ENCODE assay signal across 16 cellular contexts in the genomic region with DNA sequence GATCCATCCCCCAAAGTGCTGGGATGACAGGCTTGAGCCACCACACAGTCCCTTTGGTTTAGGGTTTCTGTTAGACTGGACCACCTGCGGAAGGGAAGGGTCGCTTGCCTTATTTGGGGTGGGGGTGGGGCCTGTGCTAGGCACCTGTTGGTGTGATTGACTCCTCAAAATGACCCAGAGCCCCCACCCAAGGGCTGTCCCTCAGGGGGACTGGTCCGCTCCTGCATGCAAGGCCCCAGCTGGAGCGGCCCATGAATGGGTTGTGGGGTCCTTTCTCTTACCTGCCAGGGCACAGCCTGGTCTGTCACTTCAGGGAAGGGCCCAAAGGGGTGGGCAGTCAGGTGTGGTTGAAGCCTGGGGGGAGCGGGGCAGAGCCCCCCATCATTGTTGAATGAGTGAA. TPM values are rescaled to one million over a fixed set of nuclear protein-coding genes. Genes with fewer than 3 reads are reported as not detected.
DNase-seq lines count a peak whose midpoint lies in the region; ATAC-seq, FAIRE-seq and TF ChIP-seq lines count a peak whose summit lies in the region.
"Had no signal": no experiment of that assay in that cellular context is flagged by ENCODE, and none has a peak within 500 bp of the region (broad histone marks: within the 10 kb centered on the region; RNA-seq: fewer than 3 reads in every experiment).

No MANE protein-coding gene starts in this region.

- no peak overlapping the region for H3K27ac ChIP-seq in CD4-positive, alpha-beta memory T cell (ENCODE audit: low read depth, low read length)
- no peak overlapping the region for H3K27ac ChIP-seq in GM23338 (ENCODE audit: low read depth)

- peaks cover 14% of the 10 kb centered on the region for H3K36me3 ChIP-seq in CD4-positive, alpha-beta memory T cell (ENCODE audit: insufficient read depth, low read length)
- peaks cover 5% of the 10 kb centered on the region for H3K36me3 ChIP-seq in GM23338 (ENCODE audit: insufficient read depth)

- no peak for ATAC-seq in GM23338
- no peak for ATAC-seq in naive thymus-derived CD8-positive, alpha-beta T cell
- ATAC-seq in GM19023 (IDR thresholded peaks at IDR 0.05; ENCODE audit: unreplicated experiment): no peak
- ATAC-seq in GM21423 (IDR thresholded peaks at IDR 0.05; ENCODE audit: unreplicated experiment): no peak

- no peaks in the 10 kb centered on the region for H3K9me3 Mint-ChIP-seq in CD4-positive, alpha-beta memory T cell
- no peaks in the 10 kb centered on the region; the same call in 2 of the 3 replicates for H3K9me3 Mint-ChIP-seq in GM23338
- H3K9me3 Mint-ChIP-seq in activated T-helper 2 cell treated with anti-CD3 and anti-CD28 coated beads, Interferon-gamma antibody, Interleukin-2, Interleukin-4, amounts not matched to agents 10 μg/mL and 5 μg/mL and 100 μg/mL, durations not matched to agents 14 hours and 24 hours and 36 hours: no peaks in the 10 kb centered on the region
- H3K9me3 Mint-ChIP-seq in naive thymus-derived CD8-positive, alpha-beta T cell: no peaks in the 10 kb centered on the region
- H3K9me3 Mint-ChIP-seq: CD14-positive monocyte had no signal

- peaks cover 20 to 47% (median 34%) of the 10 kb centered on the region in 4 donors for H3K4me1 Mint-ChIP-seq in CD4-positive, alpha-beta memory T cell
- peaks cover 31% of the 10 kb centered on the region for H3K4me1 Mint-ChIP-seq in GM23338
- H3K4me1 Mint-ChIP-seq in activated T-helper 2 cell treated with anti-CD3 and anti-CD28 coated beads, Interferon-gamma antibody, Interleukin-2, Interleukin-4, amounts not matched to agents 10 μg/mL and 5 μg/mL and 100 μg/mL, durations not matched to agents 14 hours and 24 hours and 36 hours (ENCODE audit: low read depth): peaks cover 53% of the 10 kb centered on the region
- peaks cover 23 to 40% (median 38%) of the 10 kb centered on the region in 4 donors for H3K4me1 Mint-ChIP-seq in naive thymus-derived CD8-positive, alpha-beta T cell

- H3K4me1 ChIP-seq in CD4-positive, alpha-beta memory T cell (ENCODE audit: insufficient read depth, low read length): peaks cover 31% of the 10 kb centered on the region
- peaks cover 7% of the 10 kb centered on the region for H3K4me1 ChIP-seq in GM23338 (ENCODE audit: insufficient read depth)

- peaks cover 11% of the 10 kb centered on the region; the same call in 1 of the 2 replicates for H3F3A ChIP-seq in GM23338 (replicated peaks; ENCODE audit: low read depth)

- intact Hi-C loops in CD4-positive, alpha-beta memory T cell (cut with micrococcal nuclease): loop anchor here (5.0 kb wide), 1 partner anchor 61 kb away; a partner anchor contains a TSS
- intact Hi-C loops in activated T-helper 2 cell treated with anti-CD3 and anti-CD28 coated beads, Interferon-gamma antibody, Interleukin-2, Interleukin-4, amounts not matched to agents 10 μg/mL and 5 μg/mL and 100 μg/mL, durations not matched to agents 14 hours and 24 hours and 36 hours (cut with micrococcal nuclease): no loop called here

- POLR2A ChIA-PET in CD4-positive, alpha-beta memory T cell (lab: Charles Lee; ENCODE audit: partially characterized antibody): no interaction called here
- POLR2A ChIA-PET in naive thymus-derived CD8-positive, alpha-beta T cell (lab: Charles Lee): interaction anchor here (0.6 to 1.6 kb wide), 3 partner anchors 11 to 1543 kb away, joined by 3 to 8 read pairs (median 5); a partner anchor contains a TSS

- H2AFZ ChIP-seq in GM23338: no peak overlapping the region

- no peaks in the 10 kb centered on the region for H3K9me2 ChIP-seq in GM23338 (ENCODE audit: insufficient read depth)

- no peaks in the 10 kb centered on the region for H4K20me1 ChIP-seq in GM23338 (replicated peaks; ENCODE audit: insufficient read depth)

- peak overlapping the region in 6 of 8 donors; percentile 52 to 91 (median 76) for H3K4me3 Mint-ChIP-seq in CD4-positive, alpha-beta memory T cell
- H3K4me3 Mint-ChIP-seq in GM23338: peak overlapping the region; percentile 62; the same call in 1 of the 3 replicates
- H3K4me3 Mint-ChIP-seq in activated T-helper 2 cell treated with anti-CD3 and anti-CD28 coated beads, Interferon-gamma antibody, Interleukin-2, Interleukin-4, amounts not matched to agents 10 μg/mL and 5 μg/mL and 100 μg/mL, durations not matched to agents 14 hours and 24 hours and 36 hours (ENCODE audit: low read depth): peak overlapping the region; percentile 66
- peak overlapping the region in 7 of 10 donors; percentile 64 to 89 (median 84) for H3K4me3 Mint-ChIP-seq in naive thymus-derived CD8-positive, alpha-beta T cell

- no peaks in the 10 kb centered on the region for H3K27me3 ChIP-seq in CD4-positive, alpha-beta memory T cell (ENCODE audit: insufficient read depth, low read length)
- no peaks in the 10 kb centered on the region for H3K27me3 ChIP-seq in GM23338 (ENCODE audit: insufficient read depth)
- H3K27me3 ChIP-seq: colonic mucosa had no signal

- peaks cover 9 to 22% of the 10 kb centered on the region in 2 donors for H3K36me3 Mint-ChIP-seq in CD4-positive, alpha-beta memory T cell
- H3K36me3 Mint-ChIP-seq in GM23338 (ENCODE audit: low read depth): peaks cover 22% of the 10 kb centered on the region
- H3K36me3 Mint-ChIP-seq in activated T-helper 2 cell treated with anti-CD3 and anti-CD28 coated beads, Interferon-gamma antibody, Interleukin-2, Interleukin-4, amounts not matched to agents 10 μg/mL and 5 μg/mL and 100 μg/mL, durations not matched to agents 14 hours and 24 hours and 36 hours (ENCODE audit: low read depth): peaks cover 22% of the 10 kb centered on the region
- peaks cover 0 to 15% (median 6%) of the 10 kb centered on the region in 3 donors for H3K36me3 Mint-ChIP-seq in naive thymus-derived CD8-positive, alpha-beta T cell

- H3K9me3 ChIP-seq in CD4-positive, alpha-beta memory T cell (ENCODE audit: control insufficient read depth in 1 of 2, low read length in 2 of 2): no peaks in the 10 kb centered on the region
- H3K9me3 ChIP-seq: colonic mucosa had no signal

- H3K4me3 ChIP-seq in CD4-positive, alpha-beta memory T cell (ENCODE audit: low read length in 2 of 2): no peak overlapping the region
- no peak overlapping the region for H3K4me3 ChIP-seq in GM23338
- H3K4me3 ChIP-seq: colonic mucosa had no signal

- no peaks in the 10 kb centered on the region for H3K27me3 Mint-ChIP-seq in CD4-positive, alpha-beta memory T cell
- H3K27me3 Mint-ChIP-seq in GM23338 (ENCODE audit: insufficient read depth, low read depth, poor library complexity): peaks cover 22% of the 10 kb centered on the region
- H3K27me3 Mint-ChIP-seq in activated T-helper 2 cell treated with anti-CD3 and anti-CD28 coated beads, Interferon-gamma antibody, Interleukin-2, Interleukin-4, amounts not matched to agents 10 μg/mL and 5 μg/mL and 100 μg/mL, durations not matched to agents 14 hours and 24 hours and 36 hours (ENCODE audit: low read depth): no peaks in the 10 kb centered on the region
- no peaks in the 10 kb centered on the region for H3K27me3 Mint-ChIP-seq in naive thymus-derived CD8-positive, alpha-beta T cell

- TF ChIP-seq CTCF in GM23338 (conservative IDR thresholded peaks at IDR 0.05; ENCODE audit: low read depth in 2 of 2): no peak

- peak overlapping the region in 6 of 7 donors; percentile 69 to 90 (median 78) for H3K27ac Mint-ChIP-seq in CD4-positive, alpha-beta memory T cell
- no peak overlapping the region for H3K27ac Mint-ChIP-seq in GM23338
- H3K27ac Mint-ChIP-seq in activated T-helper 2 cell treated with anti-CD3 and anti-CD28 coated beads, Interferon-gamma antibody, Interleukin-2, Interleukin-4, amounts not matched to agents 10 μg/mL and 5 μg/mL and 100 μg/mL, durations not matched to agents 14 hours and 24 hours and 36 hours: peak overlapping the region; percentile 96
- peak overlapping the region in 6 of 10 donors; percentile 9 to 88 (median 79) for H3K27ac Mint-ChIP-seq in naive thymus-derived CD8-positive, alpha-beta T cell

- H3K79me2 ChIP-seq in GM23338 (replicated peaks; ENCODE audit: insufficient read depth): peaks cover 16% of the 10 kb centered on the region

- FAIRE-seq in frontal cortex (lab: Jason Lieb, UNC): no peak
- FAIRE-seq: RCC 7860 had no signal

- H3K4me2 ChIP-seq in GM23338: no peak overlapping the region

- peak in 1 of 5 donors; percentile 25 for DNase-seq in CD4-positive, alpha-beta memory T cell
- DNase-seq in GM23338 (ENCODE audit: low spot score): no peak
- no peak for DNase-seq in activated T-helper 2 cell treated with anti-CD3 and anti-CD28 coated beads, Interferon-gamma antibody, Interleukin-2, Interleukin-4, amounts not matched to agents 10 μg/mL and 5 μg/mL and 100 μg/mL, durations not matched to agents 14 hours and 24 hours and 36 hours (ENCODE audit: low spot score)
- no peak for DNase-seq in naive thymus-derived CD8-positive, alpha-beta T cell
- DNase-seq in frontal cortex (ENCODE audit: low spot score in 2 of 2): no peak
- no peak for DNase-seq in GF-D8 (lab: John Stamatoyannopoulos, UW)
- DNase-seq: colonic mucosa, erythroblast, kidney glomerular epithelial cell, NCI-H2081, NCI-H69, substantia nigra had no signal

- CTCF ChIA-PET in CD4-positive, alpha-beta memory T cell (lab: Charles Lee; ENCODE audit: partially characterized antibody): no interaction called here

RNA-seq across cellular contexts. Expression of a gene that starts 1.8 kb away (rescaled TPM):
- total RNA-seq in CD4-positive, alpha-beta memory T cell: 10 to 100 TPM; 46.0 to 48.8 TPM
- 10 to 100 TPM; 68.4 to 97.0 TPM for polyA plus RNA-seq in CD4-positive, alpha-beta memory T cell
- 10.0 and 10.1 TPM in 2 replicates for total RNA-seq in GM23338 (2014; rRNA removed; shearing (Covaris generic))
- polyA plus RNA-seq in GM23338 (2016; fragmentation: Nextera tagmentation; extraction: Ambion mirVana): 142 and 147 TPM in 2 replicates
- total RNA-seq in activated T-helper 2 cell treated with anti-CD3 and anti-CD28 coated beads, Interferon-gamma antibody, Interleukin-2, Interleukin-4, amounts not matched to agents 10 μg/mL and 5 μg/mL and 100 μg/mL, durations not matched to agents 14 hours and 24 hours and 36 hours: 55.8 TPM in 2 replicates
- total RNA-seq in naive thymus-derived CD8-positive, alpha-beta T cell: 10 to 100 TPM; 30.7 to 33.1 TPM
- 10 to 100 TPM; 54.9 to 67.4 (median 62.7) TPM for polyA plus RNA-seq in naive thymus-derived CD8-positive, alpha-beta T cell
- 6.5 TPM for total RNA-seq in frontal cortex

RNA-seq across cellular contexts. Expression of a gene that starts 11.4 kb away (rescaled TPM):
- 10 to 100 TPM; 25.4 to 27.7 TPM for total RNA-seq in CD4-positive, alpha-beta memory T cell
- 10 to 100 TPM; 13.5 to 22.2 TPM for polyA plus RNA-seq in CD4-positive, alpha-beta memory T cell
- total RNA-seq in GM23338 (2014; rRNA removed; shearing (Covaris generic)): 54.6 and 63.5 TPM in 2 replicates
- polyA plus RNA-seq in GM23338 (2016; fragmentation: Nextera tagmentation; extraction: Ambion mirVana): 33.2 and 36.5 TPM in 2 replicates
- total RNA-seq in activated T-helper 2 cell treated with anti-CD3 and anti-CD28 coated beads, Interferon-gamma antibody, Interleukin-2, Interleukin-4, amounts not matched to agents 10 μg/mL and 5 μg/mL and 100 μg/mL, durations not matched to agents 14 hours and 24 hours and 36 hours: 67.1 and 71.7 TPM in 2 replicates
- 10 to 100 TPM; 27.5 to 28.3 TPM for total RNA-seq in naive thymus-derived CD8-positive, alpha-beta T cell
- 10 to 100 TPM; 12.3 to 23.5 (median 14.8) TPM for polyA plus RNA-seq in naive thymus-derived CD8-positive, alpha-beta T cell
- total RNA-seq in frontal cortex: 13.9 TPM

RNA-seq across cellular contexts. Expression of a gene that starts 59.0 kb away (rescaled TPM):
- total RNA-seq in CD4-positive, alpha-beta memory T cell: 10 to 100 TPM; 90.8 to 94.3 TPM
- polyA plus RNA-seq in CD4-positive, alpha-beta memory T cell: 10 to 100 TPM; 37.5 to 64.1 TPM
- 56.7 and 66.3 TPM in 2 replicates for total RNA-seq in GM23338 (2014; rRNA removed; shearing (Covaris generic))
- polyA plus RNA-seq in GM23338 (2016; fragmentation: Nextera tagmentation; extraction: Ambion mirVana): 48.6 and 53.2 TPM in 2 replicates
- total RNA-seq in activated T-helper 2 cell treated with anti-CD3 and anti-CD28 coated beads, Interferon-gamma antibody, Interleukin-2, Interleukin-4, amounts not matched to agents 10 μg/mL and 5 μg/mL and 100 μg/mL, durations not matched to agents 14 hours and 24 hours and 36 hours: 124 and 136 TPM in 2 replicates
- total RNA-seq in naive thymus-derived CD8-positive, alpha-beta T cell: 10 to 100 TPM; 56.3 to 60.6 TPM
- 10 to 100 TPM; 27.1 to 36.0 (median 29.6) TPM for polyA plus RNA-seq in naive thymus-derived CD8-positive, alpha-beta T cell
- total RNA-seq in frontal cortex: 22.4 TPM
